ENCODE assay signal across 12 cellular contexts in the genomic region with DNA sequence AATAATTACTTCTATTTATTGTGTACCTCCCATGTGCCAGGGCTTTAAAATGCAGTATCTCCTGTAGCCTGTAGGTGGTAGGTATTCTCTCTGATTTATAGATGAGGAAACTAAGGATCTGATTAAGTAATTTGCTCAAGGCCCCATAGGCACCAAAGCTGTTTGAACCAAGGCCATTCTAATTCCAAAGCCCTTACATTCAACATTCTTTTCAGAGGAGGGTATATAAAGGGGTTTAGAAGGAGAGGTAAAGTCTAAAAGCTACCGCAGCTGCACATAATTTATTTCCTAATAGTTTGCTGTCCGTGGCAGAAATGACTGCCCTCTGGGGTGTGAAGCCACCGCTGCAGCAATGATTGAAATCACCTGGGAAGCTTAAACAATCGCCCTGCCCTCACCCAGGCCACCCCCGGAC.
DNase-seq lines count a peak whose midpoint lies in the region; ATAC-seq, FAIRE-seq and TF ChIP-seq lines count a peak whose summit lies in the region.
"Had no signal": no experiment of that assay in that cellular context is flagged by ENCODE, and none has a peak within 500 bp of the region (broad histone marks: within the 10 kb centered on the region; RNA-seq: fewer than 3 reads in every experiment).

No MANE protein-coding gene starts in this region.

- H3K27ac Mint-ChIP-seq in CD4-positive, alpha-beta T cell = no peak overlapping the region
- H3K27ac Mint-ChIP-seq in nephron = no peak overlapping the region
- no peak overlapping the region for H3K27ac Mint-ChIP-seq in activated T-helper 17 cell treated with anti-CD3 and anti-CD28 coated beads, Interleukin-2, amount 50 U/mL, for 72 hours
- H3K27ac Mint-ChIP-seq: activated B cell treated with CpG ODN at 0.5 μM for 24 hours had no signal

- POLR2A ChIA-PET in CD4-positive, alpha-beta T cell (lab: Charles Lee) = no interaction called here

- no peak for FAIRE-seq in GM19239 (lab: Jason Lieb, UNC)

- no peak overlapping the region for H3K27ac ChIP-seq in CD4-positive, alpha-beta T cell (ENCODE audit: low read depth, low read length)

- intact Hi-C loops in CD4-positive, alpha-beta T cell (cut with DNase I, micrococcal nuclease) = no loop called here

- peaks cover 6% of the 10 kb centered on the region for H3K27me3 Mint-ChIP-seq in CD4-positive, alpha-beta T cell
- H3K27me3 Mint-ChIP-seq in nephron (ENCODE audit: low read depth) = no peaks in the 10 kb centered on the region
- peaks cover 15% of the 10 kb centered on the region for H3K27me3 Mint-ChIP-seq in activated T-helper 17 cell treated with anti-CD3 and anti-CD28 coated beads, Interleukin-2, amount 50 U/mL, for 72 hours
- H3K27me3 Mint-ChIP-seq: activated B cell treated with CpG ODN at 0.5 μM for 24 hours had no signal

- CTCF ChIA-PET in CD4-positive, alpha-beta T cell (lab: Charles Lee) = no interaction called here

- ATAC-seq in CD4-positive, alpha-beta T cell (ENCODE audit: poor library complexity) = no peak
- no peak for ATAC-seq in activated T-helper 17 cell treated with anti-CD3 and anti-CD28 coated beads, Interleukin-2, amount 50 U/mL, for 72 hours (replicated peaks)
- no peak for ATAC-seq in GM21381 (IDR thresholded peaks at IDR 0.05; ENCODE audit: unreplicated experiment)

- no peaks in the 10 kb centered on the region for H3K27me3 ChIP-seq in CD4-positive, alpha-beta T cell (ENCODE audit: control insufficient read depth, insufficient read depth, low read length)

- no peaks in the 10 kb centered on the region for H3K9me3 Mint-ChIP-seq in CD4-positive, alpha-beta T cell
- H3K9me3 Mint-ChIP-seq in nephron = peaks cover 5% of the 10 kb centered on the region
- H3K9me3 Mint-ChIP-seq in activated T-helper 17 cell treated with anti-CD3 and anti-CD28 coated beads, Interleukin-2, amount 50 U/mL, for 72 hours = no peaks in the 10 kb centered on the region
- H3K9me3 Mint-ChIP-seq: activated B cell treated with CpG ODN at 0.5 μM for 24 hours had no signal

- no peak overlapping the region for H3K4me3 ChIP-seq in cardiac fibroblast (replicated peaks in 1 of 2; ENCODE audit: low read depth in 2 of 2, low read length in 2 of 2)

- no peaks in the 10 kb centered on the region for H3K4me1 Mint-ChIP-seq in CD4-positive, alpha-beta T cell (ENCODE audit: low read depth)
- H3K4me1 Mint-ChIP-seq in nephron = no peaks in the 10 kb centered on the region
- no peaks in the 10 kb centered on the region for H3K4me1 Mint-ChIP-seq in activated T-helper 17 cell treated with anti-CD3 and anti-CD28 coated beads, Interleukin-2, amount 50 U/mL, for 72 hours
- H3K4me1 Mint-ChIP-seq: activated B cell treated with CpG ODN at 0.5 μM for 24 hours had no signal

- TF ChIP-seq CTCF in CD4-positive, alpha-beta T cell (IDR thresholded peaks at IDR 0.05) = peak; percentile 15
- TF ChIP-seq CTCF in cardiac fibroblast (IDR thresholded peaks at IDR 0.05; ENCODE audit: low read depth, low read length) = peak; percentile 25
- peak in 2 of 3 experiments; percentile 13 to 20 for TF ChIP-seq CTCF in nephron (IDR thresholded peaks at IDR 0.05; ENCODE audit: unreplicated experiment in 3 of 3)

- H3K9me3 ChIP-seq in CD4-positive, alpha-beta T cell (ENCODE audit: control insufficient read depth, low read length) = no peaks in the 10 kb centered on the region

- no peak overlapping the region for H3K4me3 Mint-ChIP-seq in CD4-positive, alpha-beta T cell
- H3K4me3 Mint-ChIP-seq in nephron = no peak overlapping the region
- no peak overlapping the region for H3K4me3 Mint-ChIP-seq in activated T-helper 17 cell treated with anti-CD3 and anti-CD28 coated beads, Interleukin-2, amount 50 U/mL, for 72 hours
- H3K4me3 Mint-ChIP-seq: activated B cell treated with CpG ODN at 0.5 μM for 24 hours had no signal

- no peak for DNase-seq in CD4-positive, alpha-beta T cell
- peak; percentile 25 for DNase-seq in M059J (ENCODE audit: low read depth)
- DNase-seq in cardiac fibroblast (ENCODE audit: low read depth in 2 of 2) = peak in 1 of 2 donors; percentile 14
- DNase-seq in GM19239 (ENCODE audit: insufficient read length, low spot score) = no peak
- no peak for DNase-seq in HPDE6-E6E7 (ENCODE audit: extremely low spot score)
- DNase-seq: activated B cell treated with CpG ODN at 0.5 μM for 24 hours, amygdala, left cardiac atrium, NCI-H1048 had no signal

- H3K36me3 Mint-ChIP-seq in CD4-positive, alpha-beta T cell (ENCODE audit: low read depth) = no peaks in the 10 kb centered on the region
- H3K36me3 Mint-ChIP-seq in nephron (ENCODE audit: low read depth) = peaks cover 19% of the 10 kb centered on the region
- no peaks in the 10 kb centered on the region for H3K36me3 Mint-ChIP-seq in activated T-helper 17 cell treated with anti-CD3 and anti-CD28 coated beads, Interleukin-2, amount 50 U/mL, for 72 hours (ENCODE audit: low read depth)
